In the genomic region with DNA sequence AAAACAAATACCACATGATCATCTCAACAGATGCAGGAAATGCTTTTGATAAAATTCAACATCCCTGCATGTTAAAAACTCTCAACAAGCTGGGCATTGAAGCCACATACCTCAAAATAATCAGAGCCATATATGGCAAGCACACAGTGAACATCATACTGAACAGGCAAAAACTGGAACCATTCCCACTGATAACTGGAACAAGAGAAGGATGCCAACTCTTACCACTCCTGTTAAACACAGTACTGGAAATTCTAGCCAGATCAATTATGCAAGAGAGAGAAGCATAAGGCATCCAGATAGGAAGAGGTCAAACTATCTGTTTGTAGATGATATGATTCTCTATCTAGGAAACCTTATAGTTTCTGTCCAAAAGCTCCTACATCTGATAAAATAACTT, we compare ENCODE assay signal across 23 cellular contexts.
"Had no signal": no experiment of that assay in that cellular context is flagged by ENCODE, and none has a peak within 500 bp of the region (broad histone marks: within the 10 kb centered on the region; RNA-seq: fewer than 3 reads in every experiment).

No MANE protein-coding gene starts in this region.

- H3K4me1 Mint-ChIP-seq: naive thymus-derived CD8-positive, alpha-beta T cell; nephron; neural crest cell; stimulated activated naive B cell treated with anti-CD40 and anti-IgM and Interleukin-4, amounts not matched to agents 10 μg/mL and 1 μg/mL and 100 μg/mL, for 72 hours had no signal

- DNase-seq: islet precursor cell; left cardiac atrium; left lung; lower lobe of right lung; mammary epithelial cell; mesenchymal stem cell; naive thymus-derived CD8-positive, alpha-beta T cell; nucleus accumbens; psoas muscle; stimulated activated CD4-positive, alpha-beta T cell treated with anti-CD3 and anti-CD28 coated beads, Interleukin-12 subunit alpha, Interleukin-12 subunit beta, amount 100 ng/mL, for 4 hours; stimulated activated CD4-positive, alpha-beta T cell treated with anti-CD3 and anti-CD28 coated beads, Interleukin-15, amount 100 ng/mL, for 24 hours; stimulated activated CD4-positive, alpha-beta T cell treated with anti-CD3 and anti-CD28 coated beads, Interleukin-2, amount 100 ng/mL, for 24 hours; stimulated activated CD4-positive, alpha-beta T cell treated with anti-CD3 and anti-CD28 coated beads, Interleukin-4, amount 100 ng/mL, for 1 hour; stimulated activated naive B cell treated with anti-CD40 and anti-IgM and Interleukin-4, amounts not matched to agents 10 μg/mL and 1 μg/mL and 100 μg/mL, for 72 hours; stimulated activated naive CD8-positive, alpha-beta T cell treated with anti-CD3 and anti-CD28 coated beads, Interleukin-15, Interleukin-2, amounts not matched to agents 100 U/mL and 50 U/mL, for 24 hours; stomach; testis; thyroid gland; transverse colon; upper lobe of left lung had no signal

- ATAC-seq: left cardiac atrium; left lung; lower lobe of right lung; naive thymus-derived CD8-positive, alpha-beta T cell; psoas muscle; sciatic nerve; stimulated activated naive B cell treated with anti-CD40 and anti-IgM and Interleukin-4, amounts not matched to agents 10 μg/mL and 1 μg/mL and 100 μg/mL, for 72 hours; stimulated activated naive CD8-positive, alpha-beta T cell treated with anti-CD3 and anti-CD28 coated beads, Interleukin-15, Interleukin-2, amounts not matched to agents 100 U/mL and 50 U/mL, for 24 hours had no signal

- H3K36me3 Mint-ChIP-seq: stimulated activated naive B cell treated with anti-CD40 and anti-IgM and Interleukin-4, amounts not matched to agents 10 μg/mL and 1 μg/mL and 100 μg/mL, for 72 hours had no signal

- H3K4me3 Mint-ChIP-seq: naive thymus-derived CD8-positive, alpha-beta T cell; nephron; neural crest cell; stimulated activated naive B cell treated with anti-CD40 and anti-IgM and Interleukin-4, amounts not matched to agents 10 μg/mL and 1 μg/mL and 100 μg/mL, for 72 hours had no signal
